11 cellular contexts compared by ENCODE assay signal in genomic region chr16:89670496-89671431, GRCh38. TPM values are rescaled to one million over a fixed set of nuclear protein-coding genes. Genes with fewer than 3 reads are reported as not detected.
A peak's percentile ranks its signal among the peaks of the same experiment; 100 is the strongest.
DNase-seq lines count a peak whose midpoint lies in the region; ATAC-seq, FAIRE-seq and TF ChIP-seq lines count a peak whose summit lies in the region.
"Had no signal": no experiment of that assay in that cellular context is flagged by ENCODE, and none has a peak within 500 bp of the region (broad histone marks: within the 10 kb centered on the region; RNA-seq: fewer than 3 reads in every experiment).

No MANE protein-coding gene starts in this region.

- H3K4me2 ChIP-seq in mesenchymal stem cell (ENCODE audit: low read length, poor library complexity, severe bottlenecking), result no peak overlapping the region
- H3K4me2 ChIP-seq: PC-9 had no signal

- peaks cover 3% of the 10 kb centered on the region for H3K79me1 ChIP-seq in mesenchymal stem cell (replicated peaks; ENCODE audit: low read length, poor library complexity, severe bottlenecking)

- H2BK15ac ChIP-seq in mesenchymal stem cell (ENCODE audit: low read depth, poor library complexity, severe bottlenecking), result no peak overlapping the region

- peak; percentile 9 for DNase-seq in D341Med (ENCODE audit: low spot score)
- DNase-seq in M059J (ENCODE audit: low read depth), result peak; percentile 38
- peak; percentile 33 for DNase-seq in astrocyte of the spinal cord (ENCODE audit: low read depth, low spot score)
- peak; percentile 58 for DNase-seq in mesenchymal stem cell
- DNase-seq in GM12892 (ENCODE audit: insufficient read length), result no peak
- DNase-seq in midbrain (lab: John Stamatoyannopoulos, UW), result no peak
- DNase-seq: Calu3, naive B cell, PC-9, T1000 had no signal

- H3K4ac ChIP-seq in mesenchymal stem cell (ENCODE audit: low read depth in 1 of 2, low read length in 2 of 2), result no peak overlapping the region

- no peak overlapping the region for H2BK12ac ChIP-seq in mesenchymal stem cell (ENCODE audit: low read length in 2 of 2)

- H3K4me1 ChIP-seq in mesenchymal stem cell (ENCODE audit: control insufficient read depth, insufficient read depth, low read depth, low read length), result peaks cover 11% of the 10 kb centered on the region

- no peak for FAIRE-seq in GM12892 (lab: Jason Lieb, UNC)

- H3K36me3 ChIP-seq in mesenchymal stem cell (ENCODE audit: control insufficient read depth in 1 of 2, insufficient read depth in 2 of 2, low read depth in 1 of 2, low read length in 2 of 2), result peaks cover 0 to 18% of the 10 kb centered on the region in 2 experiments

- no peak overlapping the region for H2AK5ac ChIP-seq in mesenchymal stem cell (ENCODE audit: low read length, severe bottlenecking)

- no peak overlapping the region for H3K23ac ChIP-seq in mesenchymal stem cell (ENCODE audit: low read length in 2 of 2)

- TF ChIP-seq CTCF in astrocyte of the spinal cord (IDR thresholded peaks at IDR 0.05; ENCODE audit: low read depth, low read length), result no peak

- 89% methylated on average over 7 of the region's 10 CpGs for WGBS in mesenchymal stem cell

- H3K27me3 ChIP-seq in mesenchymal stem cell (ENCODE audit: control insufficient read depth in 1 of 2, insufficient read depth in 1 of 2, low read length in 2 of 2), result no peaks in the 10 kb centered on the region

- no peak for TF ChIP-seq POLR2A in GM12892 (IDR thresholded peaks at IDR 0.05; ENCODE audit: low read depth, low read length)

- H3K9me3 ChIP-seq in mesenchymal stem cell (ENCODE audit: control insufficient read depth, low read length), result no peaks in the 10 kb centered on the region

- H3K18ac ChIP-seq in mesenchymal stem cell (ENCODE audit: low read depth in 1 of 2, low read length in 2 of 2), result no peak overlapping the region

- no peak overlapping the region for H3K9ac ChIP-seq in mesenchymal stem cell (ENCODE audit: low read length)

- no peak overlapping the region for H3K27ac ChIP-seq in mesenchymal stem cell (ENCODE audit: low read length, poor library complexity, severe bottlenecking)
- H3K27ac ChIP-seq: PC-9 had no signal

- H2BK120ac ChIP-seq in mesenchymal stem cell (ENCODE audit: low read depth, low read length), result no peak overlapping the region

- H3K4me3 ChIP-seq in astrocyte of the spinal cord (ENCODE audit: low read depth, low read length) (no peak overlapping the region), mesenchymal stem cell (ENCODE audit: insufficient read depth in 1 of 2, low read depth in 1 of 2, low read length in 2 of 2) (no peak overlapping the region)
- H3K4me3 ChIP-seq: PC-9 had no signal

- peak overlapping the region; percentile 5 for H4K8ac ChIP-seq in mesenchymal stem cell (ENCODE audit: low read length)

- peak overlapping the region in 1 of 2 experiments; percentile 36 for H3K14ac ChIP-seq in mesenchymal stem cell (ENCODE audit: low read length in 2 of 2)

- no peak overlapping the region for H2BK5ac ChIP-seq in mesenchymal stem cell (ENCODE audit: low read depth, low read length, poor library complexity, severe bottlenecking)

- no peak overlapping the region for H2AFZ ChIP-seq in mesenchymal stem cell (ENCODE audit: low read depth, low read length)
- H2AFZ ChIP-seq: PC-9 had no signal

- H4K91ac ChIP-seq in mesenchymal stem cell (ENCODE audit: low read length), result no peak overlapping the region

- in situ Hi-C loops in astrocyte of the spinal cord (cut with HindIII; ENCODE audit: low sequenced_read_pairs), result no loop called here

- ATAC-seq in HG03097 (IDR thresholded peaks at IDR 0.05; ENCODE audit: low FRiP score, unreplicated experiment), result no peak

RNA-seq across cellular contexts. Expression of gene SPATA33, which starts 13.1 kb away (rescaled TPM):
- total RNA-seq in M059J (2014; rRNA removed; shearing (Covaris generic)), result 6.9 and 12.6 TPM in 2 replicates
- polyA plus RNA-seq in mesenchymal stem cell (2013, experiment 1 of 2), result 9.7 TPM
- polyA plus RNA-seq in mesenchymal stem cell (2013, experiment 2 of 2), result 8.6 TPM
- 7.3 TPM for polyA plus RNA-seq in GM12892 (2012; ENCODE audit: missing spikeins)

RNA-seq across cellular contexts. Expression of gene CHMP1A, which starts 13.3 kb away (rescaled TPM):
- 61.0 and 103 TPM in 2 replicates for total RNA-seq in M059J (2014; rRNA removed; shearing (Covaris generic))
- polyA plus RNA-seq in mesenchymal stem cell (2013, experiment 1 of 2), result 46.7 TPM
- polyA plus RNA-seq in mesenchymal stem cell (2013, experiment 2 of 2), result 45.2 TPM
- 29.3 TPM for polyA plus RNA-seq in GM12892 (2012; ENCODE audit: missing spikeins)

RNA-seq across cellular contexts. Expression of gene CDK10, which starts 15.7 kb away (rescaled TPM):
- total RNA-seq in M059J (2014; rRNA removed; shearing (Covaris generic)), result 11.6 and 19.6 TPM in 2 replicates
- 21.1 TPM for polyA plus RNA-seq in mesenchymal stem cell (2013, experiment 1 of 2)
- polyA plus RNA-seq in mesenchymal stem cell (2013, experiment 2 of 2), result 23.0 TPM
- 40.0 TPM for polyA plus RNA-seq in GM12892 (2012; ENCODE audit: missing spikeins)

RNA-seq across cellular contexts. Expression of gene SPATA2L, which starts 30.7 kb away (rescaled TPM):
- 5.5 and 10.9 TPM in 2 replicates for total RNA-seq in M059J (2014; rRNA removed; shearing (Covaris generic))
- 6.6 TPM for polyA plus RNA-seq in mesenchymal stem cell (2013, experiment 1 of 2)
- polyA plus RNA-seq in mesenchymal stem cell (2013, experiment 2 of 2), result 6.9 TPM
- 1.1 TPM for polyA plus RNA-seq in GM12892 (2012; ENCODE audit: missing spikeins)

RNA-seq across cellular contexts. Expression of gene VPS9D1, which starts 49.9 kb away (rescaled TPM):
- 6.6 and 7.0 TPM in 2 replicates for total RNA-seq in M059J (2014; rRNA removed; shearing (Covaris generic))
- polyA plus RNA-seq in mesenchymal stem cell (2013, experiment 1 of 2), result 17.6 TPM
- 17.7 TPM for polyA plus RNA-seq in mesenchymal stem cell (2013, experiment 2 of 2)
- 2.7 TPM for polyA plus RNA-seq in GM12892 (2012; ENCODE audit: missing spikeins)

Comparison
In these comparisons a context has a peak if more than half of its experiments do, and no peak if none do; other contexts are left out.
1. DNase-seq: peak in D341Med (single experiment), M059J (single experiment), astrocyte of the spinal cord (single experiment) and mesenchymal stem cell (single experiment); none in GM12892 (single experiment) and midbrain (single experiment).